22 cellular contexts compared by ENCODE assay signal in the genomic region with DNA sequence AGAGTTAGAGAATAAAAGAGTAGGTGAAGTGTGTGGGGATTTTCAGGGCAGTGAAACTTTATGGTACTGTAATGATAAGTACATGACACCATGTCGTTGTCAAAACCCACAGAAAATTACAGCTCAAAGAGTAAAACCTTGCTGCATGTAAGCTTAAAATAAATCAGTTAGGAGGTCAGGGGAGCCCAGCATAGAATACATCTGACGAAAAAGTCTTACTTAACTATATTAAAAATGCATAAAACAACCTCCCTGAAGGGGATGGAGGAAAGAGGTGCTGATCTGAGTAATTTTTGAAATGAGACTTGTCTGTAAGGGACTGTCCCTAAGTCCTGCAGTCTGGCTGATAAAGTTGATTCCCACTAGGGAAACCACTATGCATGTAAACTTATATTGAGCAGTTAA. TPM values are rescaled to one million over a fixed set of nuclear protein-coding genes. Genes with fewer than 3 reads are reported as not detected.
DNase-seq lines count a peak whose midpoint lies in the region; ATAC-seq, FAIRE-seq and TF ChIP-seq lines count a peak whose summit lies in the region.
"Had no signal": no experiment of that assay in that cellular context is flagged by ENCODE, and none has a peak within 500 bp of the region (broad histone marks: within the 10 kb centered on the region; RNA-seq: fewer than 3 reads in every experiment).

No MANE protein-coding gene starts in this region.

- no peaks in the 10 kb centered on the region for H3K27me3 ChIP-seq in ACC112 (ENCODE audit: insufficient read depth, low read length)
- no peaks in the 10 kb centered on the region for H3K27me3 ChIP-seq in GM12878 (replicated peaks in 1 of 2; ENCODE audit: control insufficient read depth in 2 of 2, insufficient read depth in 2 of 2, low read length in 1 of 2)
- H3K27me3 ChIP-seq in heart left ventricle, result no peaks in the 10 kb centered on the region
- H3K27me3 ChIP-seq: BE2C, thyroid gland had no signal

- H3K4me1 ChIP-seq in ACC112 (ENCODE audit: control insufficient read depth, insufficient read depth, low read length, unreplicated experiment), result peaks cover 43% of the 10 kb centered on the region
- H3K4me1 ChIP-seq in GM12878 (ENCODE audit: control insufficient read depth, insufficient read depth, low read length), result no peaks in the 10 kb centered on the region
- peaks cover 0 to 18% (median 10%) of the 10 kb centered on the region in 12 donors for H3K4me1 ChIP-seq in heart left ventricle
- H3K4me1 ChIP-seq: parathyroid adenoma had no signal

- H3K4me2 ChIP-seq in GM12878 (ENCODE audit: control insufficient read depth, insufficient read depth), result no peak overlapping the region

- ATAC-seq in GM18517 (IDR thresholded peaks at IDR 0.05; ENCODE audit: unreplicated experiment) (peak; percentile 55), HG02852 (IDR thresholded peaks at IDR 0.05; ENCODE audit: unreplicated experiment) (peak; percentile 57), GM12878 (peak; percentile 25; the same call in 2 of the 3 replicates), heart left ventricle (no peak), T-cell (replicated peaks in 1 of 4) (no peak)
- ATAC-seq: T-helper 17 cell had no signal

- intact Hi-C loops in GM12878 (cut with micrococcal nuclease; ENCODE audit: unreplicated experiment), result no loop called here
- intact Hi-C loops in heart left ventricle (cut with DNase I), result no loop called here

- POLR2A ChIA-PET in GM12878 (lab: Charles Lee) (interaction anchor here (0.5 kb wide), 1 partner anchor 11 kb away, joined by 4 read pairs; no protein-coding TSS in a partner anchor), T-cell (lab: Charles Lee) (interaction anchor here in 1 of 2 donors (0.5 kb wide), 1 partner anchor 1472 kb away, joined by 3 read pairs; no protein-coding TSS in a partner anchor)

- no peak for TF ChIP-seq EP300 in GM12878 (IDR thresholded peaks at IDR 0.05; ENCODE audit: borderline replicate concordance in 1 of 2, control insufficient read depth in 1 of 2, low read depth in 2 of 2, low read length in 2 of 2)

- no TSS peak for BruUV-seq in GM12878 (replicated peaks; lab: Mats Ljungman, UMichigan)

- H3K4me1 Mint-ChIP-seq in T-cell, result no peaks in the 10 kb centered on the region
- H3K4me1 Mint-ChIP-seq: central memory CD8-positive, alpha-beta T cell; naive B cell; T-helper 17 cell had no signal

- no peak overlapping the region for H2AFZ ChIP-seq in ACC112 (ENCODE audit: low read length, unreplicated experiment)
- no peak overlapping the region for H2AFZ ChIP-seq in GM12878 (ENCODE audit: control insufficient read depth, low read depth, low read length)
- H2AFZ ChIP-seq: parathyroid adenoma had no signal

- H3K4me3 Mint-ChIP-seq in T-cell, result no peak overlapping the region
- H3K4me3 Mint-ChIP-seq: central memory CD8-positive, alpha-beta T cell; naive B cell; T-helper 17 cell had no signal

- H3K9me3 ChIP-seq in GM12878 (replicated peaks; ENCODE audit: control insufficient read depth, insufficient read depth, low read length) (no peaks in the 10 kb centered on the region), heart left ventricle (no peaks in the 10 kb centered on the region)
- H3K9me3 ChIP-seq: BE2C, thyroid gland had no signal

- TF ChIP-seq POLR2A in GM12878 (IDR thresholded peaks at IDR 0.05; ENCODE audit: low read depth, low read length), result no peak
- no peak for TF ChIP-seq POLR2A in heart left ventricle (IDR thresholded peaks at IDR 0.05)

- DNase-seq in GM12878 (ENCODE audit: low read depth, low spot score), result no peak
- no peak for DNase-seq in heart left ventricle
- DNase-seq in stimulated activated CD4-positive, alpha-beta T cell treated with anti-CD3 and anti-CD28 coated beads, Interleukin-2, amount 100 ng/mL, for 24 hours, result no peak
- no peak for DNase-seq in T-cell
- DNase-seq: activated CD4-positive, CD25-positive, alpha-beta regulatory T cell; amygdala; BE2C; effector memory CD4-positive, alpha-beta T cell; islet precursor cell; naive B cell; NCI-H2029; NCI-H446; stimulated activated CD4-positive, alpha-beta T cell treated with anti-CD3 and anti-CD28 coated beads, Interleukin-4, amount 100 ng/mL, for 4 hours; stimulated activated CD8-positive, alpha-beta memory T cell treated with anti-CD3 and anti-CD28 coated beads, Interleukin-4, amount 100 ng/mL, for 48 hours; T-helper 17 cell; thyroid gland had no signal

- RAD21 ChIA-PET in GM12878 (lab: Charles Lee; ENCODE audit: unreplicated experiment), result no interaction called here

- H3K9me3 Mint-ChIP-seq in T-cell, result no peaks in the 10 kb centered on the region
- H3K9me3 Mint-ChIP-seq: central memory CD8-positive, alpha-beta T cell; naive B cell had no signal

- 0% methylated on average over 2 of the region's 2 CpGs for WGBS in GM12878 (ENCODE audit: insufficient coverage, insufficient replicate concordance, low lambda C conversion rate, missing lambda C conversion rate)
- WGBS in heart left ventricle, 4 donors, result 89 to 97% (median 93%) methylated on average over 2 of the region's 2 CpGs

- CTCF ChIA-PET in GM12878 (lab: Yijun Ruan, JAX), result interaction anchor here (1.1 kb wide), 1 partner anchor 1536 kb away, joined by 3 read pairs; no protein-coding TSS in a partner anchor
- CTCF ChIA-PET in T-cell (lab: Charles Lee), result interaction anchor here in 1 of 2 donors (0.6 kb wide), 1 partner anchor 1357 kb away, joined by 3 read pairs; no protein-coding TSS in a partner anchor

- no peak overlapping the region for H3K27ac Mint-ChIP-seq in T-cell
- H3K27ac Mint-ChIP-seq: T-helper 17 cell had no signal

- SMC1A ChIA-PET in GM12878 (lab: Charles Lee; ENCODE audit: uncharacterized antibody, unreplicated experiment), result no interaction called here

- no peak for FAIRE-seq in GM12878 (lab: Jason Lieb, UNC)
- FAIRE-seq: GM12891 had no signal

- H3K27ac ChIP-seq in ACC112 (ENCODE audit: low read depth, low read length), result peak overlapping the region; percentile 66
- H3K27ac ChIP-seq in GM12878 (ENCODE audit: control insufficient read depth, insufficient read depth), result no peak overlapping the region
- H3K27ac ChIP-seq in heart left ventricle, result no peak overlapping the region
- H3K27ac ChIP-seq: parathyroid adenoma, thyroid gland had no signal

- H3K36me3 Mint-ChIP-seq in T-cell, result no peaks in the 10 kb centered on the region
- H3K36me3 Mint-ChIP-seq: naive B cell had no signal

- no peaks in the 10 kb centered on the region for H3K79me2 ChIP-seq in ACC112 (ENCODE audit: control insufficient read depth, insufficient read depth, low read length, unreplicated experiment)
- H3K79me2 ChIP-seq in GM12878 (ENCODE audit: control insufficient read depth, insufficient read depth, low read length), result no peaks in the 10 kb centered on the region
- H3K79me2 ChIP-seq: parathyroid adenoma had no signal

- H3K9ac ChIP-seq in GM12878 (ENCODE audit: control insufficient read depth, insufficient read depth, low read length), result no peak overlapping the region
- H3K9ac ChIP-seq: parathyroid adenoma had no signal

- H3K4me3 ChIP-seq in ACC112 (ENCODE audit: low read depth, low read length) (no peak overlapping the region), GM12878 (no peak overlapping the region), heart left ventricle (no peak overlapping the region)
- H3K4me3 ChIP-seq: thyroid gland had no signal

- no peak for TF ChIP-seq RAD21 in GM12878 (IDR thresholded peaks at IDR 0.05; ENCODE audit: insufficient read depth, low read depth, low read length)

- TF ChIP-seq CTCF in GM12878 (IDR thresholded peaks at IDR 0.05 in 2 of 3, conservative IDR thresholded peaks at IDR 0.05 in 1 of 3; ENCODE audit: control insufficient read depth in 2 of 3, extremely low read depth in 1 of 3, insufficient read depth in 1 of 3, low read depth in 3 of 3, low read length in 3 of 3), result no peak
- no peak for TF ChIP-seq CTCF in heart left ventricle (IDR thresholded peaks at IDR 0.05)

- in situ Hi-C loops in GM12878 (cut with MboI), result no loop called here

- H3K27me3 Mint-ChIP-seq in T-cell, result peaks cover 28 to 47% of the 10 kb centered on the region in 2 donors

- H4K20me1 ChIP-seq in GM12878 (ENCODE audit: control insufficient read depth, insufficient read depth), result no peaks in the 10 kb centered on the region

- no peaks in the 10 kb centered on the region for H3K36me3 ChIP-seq in ACC112 (ENCODE audit: insufficient read depth, low read length)
- no peaks in the 10 kb centered on the region for H3K36me3 ChIP-seq in GM12878 (ENCODE audit: control insufficient read depth in 2 of 2, insufficient read depth in 2 of 2, low read length in 1 of 2)
- H3K36me3 ChIP-seq in heart left ventricle, result no peaks in the 10 kb centered on the region
- H3K36me3 ChIP-seq: BE2C, thyroid gland had no signal

RNA-seq across cellular contexts. Expression of a gene that starts 49.8 kb away (rescaled TPM):
- not detected in 2 replicates for total RNA-seq in GM12878 (2013; cell fraction: nucleolus; rRNA removed)
- total RNA-seq in GM12878 (2014; rRNA removed) (not detected in 2 replicates), GM12878 (2014; rRNA removed; fragmentation: Illumina TruSeq; extraction: Trizol) (not detected in 2 replicates), GM12878 (2021) (not detected in 2 replicates), heart left ventricle (1 to 10 TPM; 1.6 to 8.0 (median 4.1) TPM), T-cell (10 to 100 TPM in 3 of 5 donors, 1 to 10 TPM in 2; 3.7 to 24.5 (median 10.8) TPM)
- not detected for polyA plus RNA-seq in GM12878 (2011; ENCODE audit: low read depth)
- polyA plus RNA-seq in GM12878 (2011; rRNA removed) (not detected in 2 replicates), GM12878 (2014; fragmentation: Illumina TruSeq; extraction: Trizol) (not detected in 2 replicates), GM12878 (2014; fragmentation: Nextera tagmentation; extraction: Ambion mirVana) (not detected), GM12878 (2014; rRNA removed) (not detected in 2 replicates), GM12878 (2016; fragmentation: Nextera tagmentation; extraction: Ambion mirVana) (not detected), heart left ventricle (1 to 10 TPM; 1.2 to 1.8 TPM)
- not detected in 2 replicates for polyA plus RNA-seq in GM12878 (2011; cell fraction: cytosol; rRNA removed)
- polyA plus RNA-seq in GM12878 (2011; cell fraction: nucleus; rRNA removed), result not detected in 2 replicates
- polyA plus RNA-seq in GM12878 (2012), result not detected in 2 replicates
- polyA minus RNA-seq in GM12878 (2011; rRNA and poly(A)+ RNA removed), result not detected in 2 replicates
- polyA minus RNA-seq in GM12878 (2011; cell fraction: cytosol; rRNA and poly(A)+ RNA removed), result not detected in 2 replicates
- polyA minus RNA-seq in GM12878 (2011; cell fraction: nucleus; rRNA and poly(A)+ RNA removed), result not detected in 2 replicates

Comparison
In these comparisons a context has a peak if more than half of its experiments do, and no peak if none do; other contexts are left out.
1. ATAC-seq: peak in GM18517 (single experiment), HG02852 (single experiment) and GM12878 (single experiment); none in heart left ventricle (0 of 4) and T-cell (0 of 4).